In genomic region chr1:9865745-9866144, GRCh38 we compare ENCODE assay signal across 30 cellular contexts. TPM values are rescaled to one million over a fixed set of nuclear protein-coding genes. Genes with fewer than 3 reads are reported as not detected.
DNase-seq lines count a peak whose midpoint lies in the region; ATAC-seq and TF ChIP-seq lines count a peak whose summit lies in the region.
"Had no signal": no experiment of that assay in that cellular context is flagged by ENCODE, and none has a peak within 500 bp of the region (broad histone marks: within the 10 kb centered on the region; RNA-seq: fewer than 3 reads in every experiment).

No MANE protein-coding gene starts in this region.

- no peak overlapping the region for H2BK120ac ChIP-seq in neuronal stem cell (ENCODE audit: low read depth, low read length)

- DNase-seq in ELR (ENCODE audit: low read depth) (peak; percentile 23), NCI-H69 (lab: John Stamatoyannopoulos, UW) (peak; percentile 21), neuronal stem cell (ENCODE audit: low spot score) (no peak), HK-2 (ENCODE audit: unreplicated experiment) (no peak), AG08396 (ENCODE audit: low spot score) (no peak), lower lobe of right lung (no peak)
- DNase-seq: activated CD4-positive, alpha-beta memory T cell treated with anti-CD3 and anti-CD28 coated beads, Interleukin-2, amount 10 ng/mL, durations not matched to agents 7 days and 5 days; colonic mucosa; COR-L47; DMS53; effector CD8-positive, alpha-beta T cell; erythroblast; GF-D8; hypothalamus; mammary epithelial cell; NCI-H1048; NCI-H510A treated with DMSO at 0.1 percent for 48 hours; NK-92 treated with Interleukin-12 subunit alpha and Interleukin-12 subunit beta, amount 100 ng/mL, for 24 hours; PC-9; Right ventricle myocardium superior; stimulated activated naive CD8-positive, alpha-beta T cell treated with anti-CD3 and anti-CD28 coated beads, Interleukin-15, Interleukin-2, amounts not matched to agents 100 U/mL and 50 U/mL, for 24 hours; T-helper 2 cell; testis; uterus had no signal

- H3K4me1 Mint-ChIP-seq in brain: peaks cover 22% of the 10 kb centered on the region
- H3K4me1 Mint-ChIP-seq: activated CD4-positive, alpha-beta memory T cell treated with anti-CD3 and anti-CD28 coated beads, Interleukin-2, amount 10 ng/mL, durations not matched to agents 7 days and 5 days had no signal

- no peaks in the 10 kb centered on the region for H3K9me3 ChIP-seq in neuronal stem cell (replicated peaks in 1 of 2; ENCODE audit: control insufficient read depth in 2 of 2, insufficient read depth in 1 of 2, low read depth in 1 of 2, low read length in 2 of 2)
- H3K9me3 ChIP-seq in lower lobe of right lung: no peaks in the 10 kb centered on the region
- H3K9me3 ChIP-seq: colonic mucosa, pancreas, testis, uterus had no signal

- no peak overlapping the region for H3K9ac ChIP-seq in neuronal stem cell (ENCODE audit: low read depth, low read length, poor library complexity)

- H3K4me2 ChIP-seq in neuronal stem cell (ENCODE audit: insufficient read depth, low read length, poor library complexity, severe bottlenecking): no peak overlapping the region
- H3K4me2 ChIP-seq: PC-9 had no signal

- intact Hi-C loops in lower lobe of right lung (cut with DNase I): loop anchor here (5.0 kb wide), 1 partner anchor 83 kb away; no protein-coding TSS in a partner anchor

- H3K27ac Mint-ChIP-seq in brain: peak overlapping the region in 3 of 5 experiments; percentile 6 to 57 (median 20)
- H3K27ac Mint-ChIP-seq: activated CD4-positive, alpha-beta memory T cell treated with anti-CD3 and anti-CD28 coated beads, Interleukin-2, amount 10 ng/mL, durations not matched to agents 7 days and 5 days; activated naive CD4-positive, alpha-beta T cell treated with anti-CD3 and anti-CD28 coated beads, Interleukin-2, amount 50 U/mL, for 24 hours; activated T-helper 17 cell treated with anti-CD3 and anti-CD28 coated beads, Interleukin-2, amount 50 U/mL, for 72 hours had no signal

- H2AFZ ChIP-seq in neuronal stem cell (ENCODE audit: low read length): no peak overlapping the region
- H2AFZ ChIP-seq: PC-9 had no signal

- H3K18ac ChIP-seq in neuronal stem cell (ENCODE audit: low read length): peak overlapping the region; percentile 29

- no peak overlapping the region for H2BK5ac ChIP-seq in neuronal stem cell (ENCODE audit: low read length)

- no peaks in the 10 kb centered on the region for H3K9me3 Mint-ChIP-seq in brain
- H3K9me3 Mint-ChIP-seq: activated CD4-positive, alpha-beta memory T cell treated with anti-CD3 and anti-CD28 coated beads, Interleukin-2, amount 10 ng/mL, durations not matched to agents 7 days and 5 days; activated naive CD4-positive, alpha-beta T cell treated with anti-CD3 and anti-CD28 coated beads, Interleukin-2, amount 50 U/mL, for 24 hours; activated T-helper 17 cell treated with anti-CD3 and anti-CD28 coated beads, Interleukin-2, amount 50 U/mL, for 72 hours had no signal

- H3K36me3 ChIP-seq in neuronal stem cell (replicated peaks in 1 of 2; ENCODE audit: control insufficient read depth in 2 of 2, insufficient read depth in 2 of 2, low read length in 2 of 2) (peaks cover 24 to 28% of the 10 kb centered on the region in 2 donors), lower lobe of right lung (peaks cover 64% of the 10 kb centered on the region)
- H3K36me3 ChIP-seq: colonic mucosa, uterus had no signal

- no peak for ATAC-seq in lower lobe of right lung
- ATAC-seq: activated T-helper 17 cell treated with anti-CD3 and anti-CD28 coated beads, Interleukin-2, amount 50 U/mL, for 72 hours; pancreas; SK-N-SH treated with all-trans-retinoic acid at 6 μM for 48 hours; stimulated activated naive CD8-positive, alpha-beta T cell treated with anti-CD3 and anti-CD28 coated beads, Interleukin-15, Interleukin-2, amounts not matched to agents 100 U/mL and 50 U/mL, for 24 hours had no signal

- H3K36me3 Mint-ChIP-seq in brain: no peaks in the 10 kb centered on the region
- H3K36me3 Mint-ChIP-seq: activated naive CD4-positive, alpha-beta T cell treated with anti-CD3 and anti-CD28 coated beads, Interleukin-2, amount 50 U/mL, for 24 hours had no signal

- H2BK15ac ChIP-seq in neuronal stem cell (ENCODE audit: low read length): no peak overlapping the region

- no peak overlapping the region for H3K27ac ChIP-seq in neuronal stem cell (replicated peaks; ENCODE audit: low read length)
- H3K27ac ChIP-seq in lower lobe of right lung: no peak overlapping the region
- H3K27ac ChIP-seq: colonic mucosa, pancreas, PC-9, skin epidermis, testis, uterus had no signal

- H3K79me1 ChIP-seq in neuronal stem cell (ENCODE audit: low read depth, low read length): peaks cover 2% of the 10 kb centered on the region

- no peak overlapping the region for H4K91ac ChIP-seq in neuronal stem cell (ENCODE audit: low read depth, low read length, poor library complexity)

- no peak for TF ChIP-seq CTCF in brain (conservative IDR thresholded peaks at IDR 0.05)
- TF ChIP-seq CTCF in lower lobe of right lung (IDR thresholded peaks at IDR 0.05): no peak

- H3K4me1 ChIP-seq in neuronal stem cell (ENCODE audit: control insufficient read depth in 2 of 2, insufficient read depth in 1 of 2, low read depth in 1 of 2, low read length in 2 of 2) (peaks cover 0 to 5% of the 10 kb centered on the region in 2 donors), lower lobe of right lung (no peaks in the 10 kb centered on the region)
- H3K4me1 ChIP-seq: colonic mucosa, pancreas had no signal

- H3K4me3 ChIP-seq in neuronal stem cell (ENCODE audit: low read length in 2 of 2) (no peak overlapping the region), lower lobe of right lung (no peak overlapping the region)
- H3K4me3 ChIP-seq: colonic mucosa, pancreas, PC-9, skin epidermis, testis, uterus had no signal

- H3K4ac ChIP-seq in neuronal stem cell (ENCODE audit: low read length): no peak overlapping the region

- H3K27me3 Mint-ChIP-seq in brain: no peaks in the 10 kb centered on the region
- H3K27me3 Mint-ChIP-seq: activated CD4-positive, alpha-beta memory T cell treated with anti-CD3 and anti-CD28 coated beads, Interleukin-2, amount 10 ng/mL, durations not matched to agents 7 days and 5 days; activated naive CD4-positive, alpha-beta T cell treated with anti-CD3 and anti-CD28 coated beads, Interleukin-2, amount 50 U/mL, for 24 hours; activated T-helper 17 cell treated with anti-CD3 and anti-CD28 coated beads, Interleukin-2, amount 50 U/mL, for 72 hours had no signal

- no peak overlapping the region for H3K4me3 Mint-ChIP-seq in brain
- H3K4me3 Mint-ChIP-seq: activated CD4-positive, alpha-beta memory T cell treated with anti-CD3 and anti-CD28 coated beads, Interleukin-2, amount 10 ng/mL, durations not matched to agents 7 days and 5 days; activated naive CD4-positive, alpha-beta T cell treated with anti-CD3 and anti-CD28 coated beads, Interleukin-2, amount 50 U/mL, for 24 hours; activated T-helper 17 cell treated with anti-CD3 and anti-CD28 coated beads, Interleukin-2, amount 50 U/mL, for 72 hours had no signal

- H2AK5ac ChIP-seq in neuronal stem cell (ENCODE audit: low read depth, low read length): no peak overlapping the region

- no peak overlapping the region for H4K8ac ChIP-seq in neuronal stem cell (ENCODE audit: low read depth, low read length)

- no CpG with 5 or more reads among the region's 3 CpGs for WGBS in neuronal stem cell (ENCODE audit: extremely low coverage in 2 of 2, insufficient read length in 2 of 2, insufficient replicate concordance in 1 of 2), 2 donors

- H3K14ac ChIP-seq in neuronal stem cell (ENCODE audit: low read length): no peak overlapping the region

- H3K23ac ChIP-seq in neuronal stem cell (ENCODE audit: low read depth, low read length, poor library complexity): no peak overlapping the region

- no peaks in the 10 kb centered on the region for H3K27me3 ChIP-seq in neuronal stem cell (ENCODE audit: control insufficient read depth in 3 of 3, insufficient read depth in 3 of 3, low read depth in 1 of 3, low read length in 3 of 3)
- H3K27me3 ChIP-seq in lower lobe of right lung (ENCODE audit: low read depth): no peaks in the 10 kb centered on the region
- H3K27me3 ChIP-seq: colonic mucosa, pancreas, testis, uterus had no signal

- H2BK12ac ChIP-seq in neuronal stem cell (ENCODE audit: low read length): no peak overlapping the region

RNA-seq across cellular contexts. Expression of gene CLSTN1, which starts 42.0 kb away (rescaled TPM):
- polyA plus RNA-seq in brain (ENCODE audit: insufficient read depth, low read depth, low replicate concordance): 416 TPM
- polyA plus RNA-seq in neuronal stem cell (2013, experiment 1 of 2): 114 TPM
- 114 TPM for polyA plus RNA-seq in neuronal stem cell (2013, experiment 2 of 2)
- 72.3 TPM for total RNA-seq in lower lobe of right lung

RNA-seq across cellular contexts. Expression of gene CTNNBIP1, which starts 44.3 kb away (rescaled TPM):
- 84.5 TPM for polyA plus RNA-seq in brain (ENCODE audit: insufficient read depth, low read depth, low replicate concordance)
- 123 TPM for polyA plus RNA-seq in neuronal stem cell (2013, experiment 1 of 2)
- 121 TPM for polyA plus RNA-seq in neuronal stem cell (2013, experiment 2 of 2)
- 35.0 TPM for total RNA-seq in lower lobe of right lung

Comparison
In these comparisons a context has a peak if more than half of its experiments do, and no peak if none do; other contexts are left out.
1. DNase-seq: peak in ELR (single experiment) and NCI-H69 (single experiment); none in neuronal stem cell (single experiment), HK-2 (single experiment), AG08396 (single experiment) and lower lobe of right lung (single experiment).